ENCODE assay signal across 10 cellular contexts in genomic region chr4:143554728-143555597, GRCh38. TPM values are rescaled to one million over a fixed set of nuclear protein-coding genes. Genes with fewer than 3 reads are reported as not detected.
DNase-seq lines count a peak whose midpoint lies in the region; ATAC-seq, FAIRE-seq and TF ChIP-seq lines count a peak whose summit lies in the region.
"Had no signal": no experiment of that assay in that cellular context is flagged by ENCODE, and none has a peak within 500 bp of the region (broad histone marks: within the 10 kb centered on the region; RNA-seq: fewer than 3 reads in every experiment).

No MANE protein-coding gene starts in this region.

- H3K56ac ChIP-seq in H1 (replicated peaks; ENCODE audit: insufficient read length, low read depth, low read length) = no peak overlapping the region

- WGBS in H1 (ENCODE audit: extremely low coverage in 1 of 2, insufficient coverage in 1 of 2, insufficient read length in 1 of 2, insufficient replicate concordance in 2 of 2, low coverage in 1 of 2, low lambda C conversion rate in 2 of 2, missing lambda C conversion rate in 1 of 2), 2 experiments = 73% methylated on average over 4 of the region's 4 CpGs; no CpG with 5 or more reads in 1 of the 2 experiments

- no peak overlapping the region for H2AK5ac ChIP-seq in H1 (ENCODE audit: low read depth, low read length)

- no peak overlapping the region for H3K18ac ChIP-seq in H1 (ENCODE audit: extremely low read depth, low read length)

- H3K23me2 ChIP-seq in H1 (ENCODE audit: low read depth, low read length) = no peaks in the 10 kb centered on the region; the same call in 1 of the 2 replicates

- no peak for FAIRE-seq in H1 (lab: Jason Lieb, UNC)

- no peak for TF ChIP-seq EP300 in H1 (IDR thresholded peaks at IDR 0.05; ENCODE audit: borderline replicate concordance in 1 of 2, low read depth in 2 of 2, low read length in 2 of 2)

- no peaks in the 10 kb centered on the region for H3K79me2 ChIP-seq in H1 (ENCODE audit: control insufficient read depth in 1 of 2, insufficient read depth in 2 of 2, low read length in 2 of 2)

- H2BK12ac ChIP-seq in H1 (ENCODE audit: low read depth, low read length) = no peak overlapping the region

- peaks cover 0 to 41% (median 6%) of the 10 kb centered on the region in 4 experiments; a peak in 4 of 8 replicates for H3K36me3 ChIP-seq in H1 (ENCODE audit: control insufficient read depth in 2 of 4, insufficient read depth in 4 of 4, low read length in 3 of 4)

- H4K91ac ChIP-seq in H1 (replicated peaks; ENCODE audit: insufficient read length, low read length) = no peak overlapping the region

- DNase-seq in H1 (ENCODE audit: low read depth in 1 of 2, low spot score in 2 of 2) (no peak), NCI-H146 treated with DMSO at 0.1 percent for 48 hours (lab: John Stamatoyannopoulos, UW; ENCODE audit: unreplicated experiment) (no peak), DMS79 (lab: John Stamatoyannopoulos, UW) (no peak), cerebellar cortex (ENCODE audit: low spot score) (no peak), GF-D8 (lab: John Stamatoyannopoulos, UW) (no peak)
- DNase-seq: activated effector memory CD4-positive, alpha-beta T cell treated with anti-CD3 and anti-CD28 coated beads, Interleukin-2, amount 50 U/mL, for 16 hours; SHP77 had no signal

- no peak overlapping the region for H3K27ac ChIP-seq in H1 (ENCODE audit: low read depth, low read length)

- no peak overlapping the region for H2AFZ ChIP-seq in H1 (ENCODE audit: low read length)

- POLR2A ChIA-PET in H1 (lab: Charles Lee; ENCODE audit: partially characterized antibody) = interaction anchor here (0.6 to 1.4 kb wide), 5 partner anchors 12 to 1772 kb away, joined by 3 to 4 read pairs (median 3); no protein-coding TSS in a partner anchor

- H3K14ac ChIP-seq in H1 (ENCODE audit: insufficient read length) = no peak overlapping the region

- H3K79me1 ChIP-seq in H1 (ENCODE audit: low read depth, low read length) = no peaks in the 10 kb centered on the region

- no peak overlapping the region for H4K8ac ChIP-seq in H1 (ENCODE audit: extremely low read depth, insufficient read depth, low read length)

- no peak overlapping the region for H3K4me2 ChIP-seq in H1 (ENCODE audit: insufficient read depth in 1 of 2, low read depth in 2 of 2, low read length in 2 of 2)

- no peaks in the 10 kb centered on the region for H4K20me1 ChIP-seq in H1 (replicated peaks in 1 of 2; ENCODE audit: control insufficient read depth in 1 of 2, insufficient read depth in 2 of 2, low read length in 2 of 2)

- H3K4me1 ChIP-seq in H1 (replicated peaks in 1 of 4; ENCODE audit: control insufficient read depth in 3 of 4, insufficient read depth in 4 of 4, low read length in 3 of 4) = no peaks in the 10 kb centered on the region

- H2BK5ac ChIP-seq in H1 (ENCODE audit: low read depth, low read length) = no peak overlapping the region

- CTCF ChIA-PET in H1 (lab: Charles Lee; ENCODE audit: partially characterized antibody) = interaction anchor here (1.4 kb wide), 1 partner anchor 27 kb away, joined by 5 read pairs; no protein-coding TSS in a partner anchor

- no peak for TF ChIP-seq POLR2A in H1 (IDR thresholded peaks at IDR 0.05; ENCODE audit: control extremely low read depth in 1 of 2, low read depth in 2 of 2, low read length in 2 of 2)

- H3K4me3 ChIP-seq in H1 (ENCODE audit: extremely low read depth in 1 of 4, insufficient read depth in 2 of 4, low read depth in 3 of 4, low read length in 4 of 4) = no peak overlapping the region

- no peak overlapping the region for H2BK15ac ChIP-seq in H1 (ENCODE audit: low read length)

- TF ChIP-seq CTCF in H1 (IDR thresholded peaks at IDR 0.05; ENCODE audit: control extremely low read depth in 1 of 3, insufficient read depth in 1 of 3, low read depth in 1 of 3, low read length in 3 of 3) = no peak

- H3K23ac ChIP-seq in H1 (ENCODE audit: insufficient read length) = no peak overlapping the region

- no peak overlapping the region for H3K9ac ChIP-seq in H1 (replicated peaks in 1 of 4; ENCODE audit: extremely low read depth in 1 of 4, low read depth in 3 of 4, low read length in 3 of 4)

- ATAC-seq in GM18861 (IDR thresholded peaks at IDR 0.05; ENCODE audit: unreplicated experiment) (peak; percentile 61), GM21381 (IDR thresholded peaks at IDR 0.05; ENCODE audit: unreplicated experiment) (peak; percentile 58), HG03108 (IDR thresholded peaks at IDR 0.05; ENCODE audit: unreplicated experiment) (peak; percentile 72)

- H3K27me3 ChIP-seq in H1 (replicated peaks in 1 of 4; ENCODE audit: control insufficient read depth in 3 of 4, extremely low read depth in 1 of 4, insufficient read depth in 3 of 4, low read length in 3 of 4) = no peaks in the 10 kb centered on the region

- TF ChIP-seq RAD21 in H1 (IDR thresholded peaks at IDR 0.05 in 1 of 2, conservative IDR thresholded peaks at IDR 0.05 in 1 of 2; ENCODE audit: low read depth in 2 of 2, low read length in 2 of 2) = no peak

- H2BK120ac ChIP-seq in H1 (replicated peaks; ENCODE audit: low read depth, low read length) = no peak overlapping the region

- no peaks in the 10 kb centered on the region for H3K9me3 ChIP-seq in H1 (ENCODE audit: insufficient read depth in 2 of 2, low read depth in 1 of 2, low read length in 1 of 2)

- H3K4ac ChIP-seq in H1 (replicated peaks; ENCODE audit: insufficient read length, low read depth, low read length) = no peak overlapping the region

- H2BK20ac ChIP-seq in H1 (ENCODE audit: low read length) = no peak overlapping the region

- H4K5ac ChIP-seq in H1 (ENCODE audit: insufficient read length, low read depth, low read length) = no peak overlapping the region

TF ChIP-seq in H1, 55 proteins besides CTCF, POLR2A, EP300 and RAD21:
- TF ChIP-seq NANOG (IDR thresholded peaks at IDR 0.05; ENCODE audit: insufficient read depth, low read depth, low read length, poor library complexity, severe bottlenecking) (no peak), SRF (IDR thresholded peaks at IDR 0.05; ENCODE audit: low read depth, low read length) (no peak), TAF1 (IDR thresholded peaks at IDR 0.05; ENCODE audit: low read depth, low read length) (no peak), POLR2AphosphoS5 (IDR thresholded peaks at IDR 0.05; ENCODE audit: low read depth, low read length) (peak; percentile 25; the same call in 1 of the 2 replicates), RNF2 (IDR thresholded peaks at IDR 0.05; ENCODE audit: borderline replicate concordance, low read depth, low read length, missing control alignments, poor library complexity, severe bottlenecking) (no peak), E2F6 (IDR thresholded peaks at IDR 0.05) (no peak)

RNA-seq across cellular contexts. Expression of gene SMARCA5, which starts 41.5 kb away (rescaled TPM):
- 107 and 112 TPM in 2 replicates for total RNA-seq in H1 (2021; fragmentation: NEBNext Ultra II Directional; extraction: Animal tissue kit (Norgen Biotek cat#: 25700))
- polyA plus RNA-seq in H1 (2011; rRNA removed) = 13.9 and 15.1 TPM in 2 replicates
- polyA plus RNA-seq in H1 (2011; cell fraction: cytosol; rRNA removed) = 27.9 TPM
- polyA plus RNA-seq in H1 (2011; cell fraction: nucleus; rRNA removed) = 16.4 TPM
- polyA plus RNA-seq in H1 (2012, experiment 1 of 2) = 44.4 to 115 TPM (median 57.8 TPM) in 4 replicates
- 7.7 TPM for polyA plus RNA-seq in H1 (2012, experiment 2 of 2)
- 63.2 TPM for polyA plus RNA-seq in H1 (2013, experiment 1 of 2)
- polyA plus RNA-seq in H1 (2013, experiment 2 of 2) = 65.2 TPM
- 30.5 and 43.1 TPM in 2 replicates for polyA minus RNA-seq in H1 (2011; rRNA and poly(A)+ RNA removed)
- polyA minus RNA-seq in H1 (2011; cell fraction: cytosol; rRNA and poly(A)+ RNA removed) = 48.8 TPM
- 82.0 TPM for polyA minus RNA-seq in H1 (2011; cell fraction: nucleus; rRNA and poly(A)+ RNA removed)
